ENCODE assay signal across 8 cellular contexts in the genomic region with DNA sequence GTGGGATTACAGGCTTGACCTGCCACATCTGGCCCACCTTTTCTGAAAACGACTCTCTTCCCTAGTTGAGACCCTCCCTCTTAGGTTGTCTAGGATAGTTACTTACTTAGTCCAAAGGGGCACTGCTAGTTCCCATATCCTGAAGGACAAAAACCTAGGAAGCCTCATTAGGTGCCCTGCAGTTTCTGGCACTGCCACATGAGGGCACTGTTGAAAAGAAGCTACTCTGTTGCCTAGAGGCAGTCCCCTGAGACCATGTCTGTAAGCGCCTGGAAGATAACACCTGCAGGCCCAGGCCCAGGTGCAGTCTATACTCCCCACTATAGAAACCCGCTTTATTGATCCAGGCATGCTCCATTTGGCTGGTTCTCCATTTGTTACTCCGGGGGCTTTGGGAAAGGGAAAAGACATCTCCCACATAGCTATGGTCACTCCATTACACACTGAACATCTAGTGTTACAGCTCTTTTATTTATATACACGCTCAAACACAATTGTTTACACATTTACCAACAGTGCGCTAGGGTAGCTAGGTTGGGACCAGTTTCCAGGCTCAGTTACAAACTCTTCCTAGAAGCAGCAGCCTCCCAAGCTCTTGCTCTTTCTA.
DNase-seq lines count a peak whose midpoint lies in the region; ATAC-seq and TF ChIP-seq lines count a peak whose summit lies in the region.

No MANE protein-coding gene starts in this region.

- TF ChIP-seq CTCF in HFFc6 (IDR thresholded peaks at IDR 0.05) (peak; percentile 81), foreskin keratinocyte (conservative IDR thresholded peaks at IDR 0.05) (peak; percentile 79)

- no peak overlapping the region for H3K27ac Mint-ChIP-seq in HFFc6

- H3K27me3 Mint-ChIP-seq in HFFc6 (ENCODE audit: insufficient read depth) = peaks cover 17% of the 10 kb centered on the region

- no peaks in the 10 kb centered on the region for H3K4me1 ChIP-seq in foreskin keratinocyte

- ATAC-seq in foreskin keratinocyte = peak; percentile 43

- H3K4me3 Mint-ChIP-seq in HFFc6 = no peak overlapping the region

- peak; percentile 18 for DNase-seq in COR-L47 (lab: John Stamatoyannopoulos, UW)
- no peak for DNase-seq in HFFc6
- DNase-seq in SHP77 (lab: John Stamatoyannopoulos, UW) = peak; percentile 47 to 67
- DNase-seq in foreskin keratinocyte = no peak
- peak; percentile 11 for DNase-seq in stimulated activated CD4-positive, alpha-beta T cell treated with anti-CD3 and anti-CD28 coated beads, Interleukin-4, amount 100 ng/mL, for 1 hour
- DNase-seq in RKO (ENCODE audit: low spot score) = no peak
- no peak for DNase-seq in GF-D8 (lab: John Stamatoyannopoulos, UW)
- DNase-seq in midbrain (lab: John Stamatoyannopoulos, UW) = no peak

- H3K36me3 Mint-ChIP-seq in HFFc6 (ENCODE audit: low read depth) = peaks cover 4% of the 10 kb centered on the region; the same call in 1 of the 2 replicates

- peaks cover 8% of the 10 kb centered on the region for H3K9me3 Mint-ChIP-seq in HFFc6

- H3K4me1 Mint-ChIP-seq in HFFc6 (ENCODE audit: low read depth) = no peaks in the 10 kb centered on the region

- H3K27ac ChIP-seq in foreskin keratinocyte = no peak overlapping the region

- peaks cover 19% of the 10 kb centered on the region for H3K27me3 ChIP-seq in foreskin keratinocyte

Comparison
In these comparisons a context has a peak if more than half of its experiments do, and no peak if none do; other contexts are left out.
1. DNase-seq: peak in COR-L47 (single experiment), SHP77 (2 of 2) and stimulated activated CD4-positive, alpha-beta T cell treated with anti-CD3 and anti-CD28 coated beads, Interleukin-4, amount 100 ng/mL, for 1 hour (single experiment); none in HFFc6 (single experiment), foreskin keratinocyte (0 of 2), RKO (single experiment), GF-D8 (single experiment) and midbrain (single experiment).